27 cellular contexts compared by ENCODE assay signal in the genomic region with DNA sequence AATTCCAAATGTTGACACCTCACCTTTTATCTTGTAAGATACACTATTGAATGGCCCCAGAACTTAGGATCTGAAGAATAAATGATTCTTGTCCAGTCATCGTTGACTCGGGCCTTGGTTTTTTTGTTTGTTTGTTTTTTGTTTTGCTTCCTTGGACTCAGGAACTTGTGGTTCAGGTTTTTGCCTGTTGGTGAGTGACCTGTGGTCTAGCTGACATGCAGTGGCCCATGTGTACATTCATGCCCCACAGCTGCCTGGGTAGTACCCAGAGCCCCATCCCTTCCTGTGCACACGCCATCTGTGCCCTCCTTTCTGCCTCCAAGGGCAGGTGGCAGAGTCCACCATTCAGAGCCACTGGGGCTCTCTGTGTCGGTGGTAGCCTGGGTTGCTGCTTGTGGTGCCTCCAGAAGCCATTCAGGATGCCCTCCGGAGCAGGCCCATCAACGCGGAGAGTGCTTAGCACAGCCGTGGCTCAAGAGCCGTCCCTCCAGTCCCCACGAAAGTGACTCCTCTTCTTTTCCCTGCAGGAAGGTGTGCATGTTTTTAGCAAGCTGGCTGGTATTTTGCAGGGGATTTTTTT.
A peak's percentile ranks its signal among the peaks of the same experiment; 100 is the strongest.
DNase-seq lines count a peak whose midpoint lies in the region; ATAC-seq and TF ChIP-seq lines count a peak whose summit lies in the region.
"Had no signal": no experiment of that assay in that cellular context is flagged by ENCODE, and none has a peak within 500 bp of the region (broad histone marks: within the 10 kb centered on the region; RNA-seq: fewer than 3 reads in every experiment).

No MANE protein-coding gene starts in this region.

- DNase-seq in DMS53 (lab: John Stamatoyannopoulos, UW) (peak; percentile 54), DMS53 treated with DMSO at 0.1 percent for 48 hours (lab: John Stamatoyannopoulos, UW; ENCODE audit: unreplicated experiment) (no peak), PC-3 (peak; percentile 79), renal cortical epithelial cell (ENCODE audit: low read depth) (peak; percentile 44), NCI-H526 (lab: John Stamatoyannopoulos, UW) (no peak), tibial nerve (ENCODE audit: low spot score in 2 of 2) (no peak)
- DNase-seq: activated CD8-positive, alpha-beta memory T cell treated with anti-CD3 and anti-CD28 coated beads, Interleukin-2, amount 50 U/mL, for 4 hours; activated effector memory CD4-positive, alpha-beta T cell treated with Interleukin-2 at 50 U/mL for 16 hours; adrenal gland; BE2C; caudate nucleus; COR-L47; glutamatergic neuron; left cardiac atrium; NCI-H1417 treated with DMSO at 0.1 percent for 48 hours; NCI-H524 treated with DMSO at 0.1 percent for 48 hours; nephron progenitor cell; SHP77; stimulated activated CD4-positive, alpha-beta T cell treated with anti-CD3 and anti-CD28 coated beads, Interleukin-2, amount 100 ng/mL, for 24 hours; stimulated activated naive CD4-positive, alpha-beta T cell treated with Interleukin-2 at 50 U/mL for 16 hours had no signal

- peaks cover 66% of the 10 kb centered on the region for H3K36me3 Mint-ChIP-seq in dendritic cell treated with granulocyte-macrophage colony-stimulating factor and Interleukin-4, amounts not matched to agents 40 ng/mL and 50 ng/mL, for 4 days (ENCODE audit: low read depth)

- no peaks in the 10 kb centered on the region for H3K27me3 Mint-ChIP-seq in dendritic cell treated with granulocyte-macrophage colony-stimulating factor and Interleukin-4, amounts not matched to agents 40 ng/mL and 50 ng/mL, for 4 days

- no peak overlapping the region for H3K4me2 ChIP-seq in PC-3 (ENCODE audit: low read length)

- TF ChIP-seq CTCF in PC-3 (conservative IDR thresholded peaks at IDR 0.05; ENCODE audit: low read depth, low read length), result no peak
- no peak for TF ChIP-seq CTCF in tibial nerve (IDR thresholded peaks at IDR 0.05)

- H3K9me3 Mint-ChIP-seq in dendritic cell treated with granulocyte-macrophage colony-stimulating factor and Interleukin-4, amounts not matched to agents 40 ng/mL and 50 ng/mL, for 4 days, result no peaks in the 10 kb centered on the region
- H3K9me3 Mint-ChIP-seq: nephron progenitor cell had no signal

- H3K79me2 ChIP-seq in PC-3 (ENCODE audit: low read length), result no peaks in the 10 kb centered on the region

- whole genome bisulfite sequencing in tibial nerve, 2 donors, result 90 to 94% methylated on average over 10 of the region's 10 CpGs

- POLR2A ChIA-PET in PC-3 (lab: Charles Lee; ENCODE audit: unreplicated experiment), result interaction anchor here (0.6 kb wide), 1 partner anchor 44 kb away, joined by 3 read pairs; no protein-coding TSS in a partner anchor

- H3K27ac Mint-ChIP-seq in dendritic cell treated with granulocyte-macrophage colony-stimulating factor and Interleukin-4, amounts not matched to agents 40 ng/mL and 50 ng/mL, for 4 days, result peak overlapping the region; percentile 46
- H3K27ac Mint-ChIP-seq: nephron progenitor cell had no signal

- H3K27me3 ChIP-seq in PC-3 (ENCODE audit: low read length) (no peaks in the 10 kb centered on the region), tibial nerve (no peaks in the 10 kb centered on the region)
- H3K27me3 ChIP-seq: adrenal gland, BE2C, esophagus muscularis mucosa had no signal

- peak; percentile 28 for ATAC-seq in PC-3
- no peak for ATAC-seq in HG03565 (IDR thresholded peaks at IDR 0.05; ENCODE audit: unreplicated experiment)
- ATAC-seq: left cardiac atrium had no signal

- H3K4me1 ChIP-seq in PC-3 (ENCODE audit: insufficient read depth, low read length) (peaks cover 46% of the 10 kb centered on the region), tibial nerve (peaks cover 0 to 11% (median 2%) of the 10 kb centered on the region in 4 donors)
- H3K4me1 ChIP-seq: BE2C, prostate gland had no signal

- TF ChIP-seq EP300 in tibial nerve (IDR thresholded peaks at IDR 0.05), result no peak

- intact Hi-C loops in PC-3 (cut with micrococcal nuclease), result loop anchor here (5.0 kb wide), 1 partner anchor 40 kb away; no protein-coding TSS in a partner anchor
- intact Hi-C loops in dendritic cell treated with granulocyte-macrophage colony-stimulating factor and Interleukin-4, amounts not matched to agents 40 ng/mL and 50 ng/mL, for 4 days (cut with micrococcal nuclease), result no loop called here

- H3K4me3 ChIP-seq in PC-3 (ENCODE audit: low read length), result no peak overlapping the region
- H3K4me3 ChIP-seq in tibial nerve, result no peak overlapping the region
- H3K4me3 ChIP-seq: adrenal gland, esophagus muscularis mucosa, prostate gland, skin epidermis had no signal

- no peak overlapping the region for H3K4me3 Mint-ChIP-seq in dendritic cell treated with granulocyte-macrophage colony-stimulating factor and Interleukin-4, amounts not matched to agents 40 ng/mL and 50 ng/mL, for 4 days
- H3K4me3 Mint-ChIP-seq: nephron progenitor cell had no signal

- H3K27ac ChIP-seq in PC-3 (ENCODE audit: low read length), result peak overlapping the region; percentile 98
- no peak overlapping the region for H3K27ac ChIP-seq in tibial nerve
- H3K27ac ChIP-seq: 22Rv1, VCaP had no signal

- CTCF ChIA-PET in PC-3 (lab: Charles Lee), result no interaction called here

- no peaks in the 10 kb centered on the region for H3K9me2 ChIP-seq in PC-3 (replicated peaks; ENCODE audit: low read length)

- H2AFZ ChIP-seq in PC-3 (ENCODE audit: low read length), result no peak overlapping the region

- H4K20me1 ChIP-seq in PC-3 (ENCODE audit: low read length), result no peaks in the 10 kb centered on the region

- peak overlapping the region; percentile 75 for H3K9ac ChIP-seq in PC-3 (ENCODE audit: low read length)

- H3K4me1 Mint-ChIP-seq in dendritic cell treated with granulocyte-macrophage colony-stimulating factor and Interleukin-4, amounts not matched to agents 40 ng/mL and 50 ng/mL, for 4 days (ENCODE audit: low read depth), result peaks cover 26% of the 10 kb centered on the region

- H3K9me3 ChIP-seq in PC-3 (ENCODE audit: low read length) (no peaks in the 10 kb centered on the region), tibial nerve (peaks cover 0 to 8% (median 0%) of the 10 kb centered on the region in 4 donors)
- H3K9me3 ChIP-seq: adrenal gland, BE2C, esophagus muscularis mucosa, prostate gland had no signal

- peaks cover 6% of the 10 kb centered on the region for H3F3A ChIP-seq in PC-3 (ENCODE audit: low read length, unreplicated experiment)

- TF ChIP-seq POLR2A in tibial nerve (IDR thresholded peaks at IDR 0.05), result no peak

- 0 out of 2 replicates have a peak, but pooled peaks cover 4% of the 10 kb centered on the region for H3K36me3 ChIP-seq in PC-3 (ENCODE audit: low read depth, low read length)
- H3K36me3 ChIP-seq in tibial nerve, result peaks cover 0 to 22% (median 0%) of the 10 kb centered on the region in 3 donors
- H3K36me3 ChIP-seq: BE2C, prostate gland had no signal

- BruUV-seq in PC-3 (replicated peaks; lab: Mats Ljungman, UMichigan), result no TSS peak

Comparison
In these comparisons a context has a peak if more than half of its experiments do, and no peak if none do; other contexts are left out.
1. DNase-seq: peak in DMS53 (single experiment), PC-3 (single experiment) and renal cortical epithelial cell (single experiment); none in DMS53 treated with DMSO at 0.1 percent for 48 hours (single experiment), NCI-H526 (0 of 2) and tibial nerve (0 of 2).